8 cellular contexts compared by ENCODE assay signal in the genomic region with DNA sequence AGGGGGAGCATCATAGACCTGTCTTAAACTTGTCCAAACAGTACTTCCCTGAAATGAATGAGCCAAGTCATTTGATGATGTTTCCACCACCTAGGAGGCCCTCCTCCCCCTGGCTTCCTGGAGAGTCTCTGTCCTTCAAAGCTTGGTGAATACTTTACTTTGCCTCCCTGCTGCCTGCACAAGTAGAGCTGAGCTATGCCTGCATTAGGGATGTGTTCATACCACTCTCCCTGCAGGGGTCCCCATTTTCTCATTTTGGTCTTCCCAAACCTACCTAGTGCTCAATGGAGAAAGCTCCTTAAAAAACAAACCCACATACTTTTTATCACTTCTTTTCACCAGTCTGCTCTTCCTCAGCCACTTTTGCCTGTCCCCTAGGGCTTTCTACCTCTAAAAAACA. TPM values are rescaled to one million over a fixed set of nuclear protein-coding genes. Genes with fewer than 3 reads are reported as not detected.
A peak's percentile ranks its signal among the peaks of the same experiment; 100 is the strongest.
DNase-seq lines count a peak whose midpoint lies in the region; ATAC-seq and TF ChIP-seq lines count a peak whose summit lies in the region.
"Had no signal": no experiment of that assay in that cellular context is flagged by ENCODE, and none has a peak within 500 bp of the region (broad histone marks: within the 10 kb centered on the region; RNA-seq: fewer than 3 reads in every experiment).

No MANE protein-coding gene starts in this region.

- no peak overlapping the region for H3K4me3 ChIP-seq in DOHH2 (ENCODE audit: low read length)
- H3K4me3 ChIP-seq in liver (ENCODE audit: low read depth in 1 of 3, low read length in 3 of 3) = no peak overlapping the region
- H3K4me3 ChIP-seq in naive thymus-derived CD4-positive, alpha-beta T cell (ENCODE audit: low read length) = no peak overlapping the region
- H3K4me3 ChIP-seq in thyroid gland (replicated peaks in 1 of 3) = no peak overlapping the region

- H3F3A ChIP-seq in DOHH2 (ENCODE audit: control insufficient read depth, insufficient read depth) = no peaks in the 10 kb centered on the region

- H3K27me3 Mint-ChIP-seq in naive thymus-derived CD4-positive, alpha-beta T cell = no peaks in the 10 kb centered on the region
- H3K27me3 Mint-ChIP-seq in glutamatergic neuron (ENCODE audit: unreplicated experiment) = peaks cover 2% of the 10 kb centered on the region
- H3K27me3 Mint-ChIP-seq: activated naive CD8-positive, alpha-beta T cell had no signal

- H3K36me3 Mint-ChIP-seq in naive thymus-derived CD4-positive, alpha-beta T cell = peaks cover 0 to 30% (median 0%) of the 10 kb centered on the region in 5 donors
- peaks cover 6% of the 10 kb centered on the region for H3K36me3 Mint-ChIP-seq in glutamatergic neuron (ENCODE audit: unreplicated experiment)

- TF ChIP-seq CTCF in DOHH2 (IDR thresholded peaks at IDR 0.05; ENCODE audit: low read depth, low read length, poor library complexity, severe bottlenecking) (peak; percentile 15), liver (IDR thresholded peaks at IDR 0.05; ENCODE audit: low read depth, low read length, missing input control) (peak; percentile 21), thyroid gland (IDR thresholded peaks at IDR 0.05) (peak in 2 of 6 experiments; percentile 12 to 15), glutamatergic neuron (IDR thresholded peaks at IDR 0.05; ENCODE audit: partially characterized antibody, unreplicated experiment) (no peak)

- H3K9me3 ChIP-seq in DOHH2 (ENCODE audit: control insufficient read depth, insufficient read depth, low read length) = no peaks in the 10 kb centered on the region
- no peaks in the 10 kb centered on the region for H3K9me3 ChIP-seq in liver (ENCODE audit: control insufficient read depth in 4 of 4, low read length in 3 of 4)
- no peaks in the 10 kb centered on the region for H3K9me3 ChIP-seq in naive thymus-derived CD4-positive, alpha-beta T cell (ENCODE audit: control insufficient read depth in 2 of 3, low read length in 3 of 3)
- no peaks in the 10 kb centered on the region for H3K9me3 ChIP-seq in thyroid gland

- no peak overlapping the region for H3K27ac ChIP-seq in DOHH2 (ENCODE audit: low read depth, low read length)
- no peak overlapping the region for H3K27ac ChIP-seq in liver (ENCODE audit: low read depth in 1 of 2, low read length in 2 of 2)
- no peak overlapping the region for H3K27ac ChIP-seq in naive thymus-derived CD4-positive, alpha-beta T cell (ENCODE audit: low read depth, low read length)
- H3K27ac ChIP-seq in thyroid gland = no peak overlapping the region

- H3K9ac ChIP-seq in liver (ENCODE audit: low read depth in 1 of 2, low read length in 2 of 2) = no peak overlapping the region

- H3K9me2 ChIP-seq in DOHH2 (replicated peaks; ENCODE audit: control insufficient read depth, low read length) = no peaks in the 10 kb centered on the region

- peak; percentile 29 for DNase-seq in HT1080 (ENCODE audit: low read depth)
- DNase-seq in astrocyte of the hippocampus (ENCODE audit: low read depth, low spot score) = peak; percentile 51
- DNase-seq in naive thymus-derived CD4-positive, alpha-beta T cell = no peak
- DNase-seq in thyroid gland = no peak
- DNase-seq in glutamatergic neuron = no peak

- H3K4me3 Mint-ChIP-seq in naive thymus-derived CD4-positive, alpha-beta T cell = no peak overlapping the region
- H3K4me3 Mint-ChIP-seq in glutamatergic neuron (ENCODE audit: unreplicated experiment) = no peak overlapping the region
- H3K4me3 Mint-ChIP-seq: activated naive CD8-positive, alpha-beta T cell had no signal

- POLR2A ChIA-PET in naive thymus-derived CD4-positive, alpha-beta T cell (lab: Charles Lee) = interaction anchor here (0.7 kb wide), 1 partner anchor 27 kb away, joined by 3 read pairs; no protein-coding TSS in a partner anchor

- intact Hi-C loops in naive thymus-derived CD4-positive, alpha-beta T cell (cut with micrococcal nuclease) = no loop called here
- intact Hi-C loops in thyroid gland (cut with DNase I) = no loop called here

- TF ChIP-seq RAD21 in liver (IDR thresholded peaks at IDR 0.05) = peak; percentile 64 to 77

- H3K27me3 ChIP-seq in DOHH2 (ENCODE audit: control insufficient read depth, low read length) (peaks cover 17% of the 10 kb centered on the region), liver (ENCODE audit: control insufficient read depth in 4 of 4, insufficient read depth in 4 of 4, low read length in 3 of 4) (no peaks in the 10 kb centered on the region), thyroid gland (no peaks in the 10 kb centered on the region)
- H3K27me3 ChIP-seq in naive thymus-derived CD4-positive, alpha-beta T cell (ENCODE audit: control insufficient read depth in 2 of 2, insufficient read depth in 2 of 2, low read length in 2 of 2) = no peaks in the 10 kb centered on the region

- H3K79me2 ChIP-seq in DOHH2 (ENCODE audit: control insufficient read depth, low read length) = no peaks in the 10 kb centered on the region

- CTCF ChIA-PET in naive thymus-derived CD4-positive, alpha-beta T cell (lab: Charles Lee) = no interaction called here

- no peaks in the 10 kb centered on the region for H3K36me3 ChIP-seq in DOHH2 (ENCODE audit: control insufficient read depth, low read length)
- peaks cover 0 to 4% (median 0%) of the 10 kb centered on the region in 4 donors for H3K36me3 ChIP-seq in liver (ENCODE audit: control insufficient read depth in 4 of 4, insufficient read depth in 3 of 4, low read depth in 1 of 4, low read length in 3 of 4)
- H3K36me3 ChIP-seq in naive thymus-derived CD4-positive, alpha-beta T cell (ENCODE audit: control insufficient read depth in 2 of 3, insufficient read depth in 3 of 3, low read length in 3 of 3) = peaks cover 0 to 10% (median 0%) of the 10 kb centered on the region in 3 experiments
- H3K36me3 ChIP-seq in thyroid gland = peaks cover 18 to 21% of the 10 kb centered on the region in 2 donors

- peaks cover 0 to 50% (median 0%) of the 10 kb centered on the region in 7 donors for H3K4me1 Mint-ChIP-seq in naive thymus-derived CD4-positive, alpha-beta T cell
- H3K4me1 Mint-ChIP-seq in glutamatergic neuron (ENCODE audit: low read depth, unreplicated experiment) = no peaks in the 10 kb centered on the region

- no peak for ATAC-seq in naive thymus-derived CD4-positive, alpha-beta T cell

- H3K4me1 ChIP-seq in DOHH2 (ENCODE audit: control insufficient read depth, low read length) (no peaks in the 10 kb centered on the region), liver (ENCODE audit: control insufficient read depth in 4 of 4, insufficient read depth in 4 of 4, low read length in 3 of 4) (no peaks in the 10 kb centered on the region), thyroid gland (peaks cover 5 to 12% of the 10 kb centered on the region in 2 donors)
- H3K4me1 ChIP-seq in naive thymus-derived CD4-positive, alpha-beta T cell (ENCODE audit: control insufficient read depth in 2 of 2, insufficient read depth in 2 of 2, low read length in 2 of 2) = no peaks in the 10 kb centered on the region

- no peak for TF ChIP-seq POLR2A in thyroid gland (IDR thresholded peaks at IDR 0.05)

- H3K9me3 Mint-ChIP-seq in naive thymus-derived CD4-positive, alpha-beta T cell = no peaks in the 10 kb centered on the region
- H3K9me3 Mint-ChIP-seq in glutamatergic neuron (ENCODE audit: unreplicated experiment) = peaks cover 1% of the 10 kb centered on the region

- H4K20me1 ChIP-seq in DOHH2 (ENCODE audit: control insufficient read depth, insufficient read depth, low read depth, low read length) = no peaks in the 10 kb centered on the region

- peak overlapping the region in 4 of 9 donors; percentile 21 to 67 (median 32) for H3K27ac Mint-ChIP-seq in naive thymus-derived CD4-positive, alpha-beta T cell
- H3K27ac Mint-ChIP-seq in glutamatergic neuron (ENCODE audit: unreplicated experiment) = no peak overlapping the region
- H3K27ac Mint-ChIP-seq: activated naive CD8-positive, alpha-beta T cell had no signal

- H3K4me2 ChIP-seq in DOHH2 (ENCODE audit: low read length) = no peak overlapping the region

TF ChIP-seq in liver, 16 proteins besides CTCF, POLR2A, EP300 and RAD21 (continues in another document):
- no peak for TF ChIP-seq EGR1 (IDR thresholded peaks at IDR 0.05; ENCODE audit: low read depth in 2 of 2)
- no peak for TF ChIP-seq YY1 (IDR thresholded peaks at IDR 0.05)

RNA-seq across cellular contexts. Expression of a gene that starts 7.7 kb away (rescaled TPM):
- total RNA-seq in HT1080 (2014; rRNA removed; shearing (Covaris generic)) = not detected in 2 replicates
- not detected in 2 replicates for polyA plus RNA-seq in HT1080 (2015; cell fraction: cytosol; rRNA removed)
- polyA plus RNA-seq in HT1080 (2015; cell fraction: nucleus; rRNA removed) = 0.56 TPM in 1 of 2 replicates, not detected in the other
- total RNA-seq in liver (under 1 TPM; 0.05 to 0.17 TPM), thyroid gland (under 1 TPM in 3 of 4 donors, not detected in 1; 0.34 to 0.81 (median 0.67) TPM), glutamatergic neuron (ENCODE audit: unreplicated experiment) (0.17 TPM)
- polyA plus RNA-seq in liver = under 1 TPM; 0.02 to 0.57 TPM
- 10 to 100 TPM in 2 of 5 experiments, 1 to 10 TPM in 3; 3.5 to 44.9 (median 8.4) TPM for total RNA-seq in naive thymus-derived CD4-positive, alpha-beta T cell
- polyA plus RNA-seq in naive thymus-derived CD4-positive, alpha-beta T cell = 1 to 10 TPM; 2.4 to 5.0 TPM

RNA-seq across cellular contexts. Expression of a gene that starts 17.6 kb away (rescaled TPM):
- total RNA-seq in HT1080 (2014; rRNA removed; shearing (Covaris generic)) = 2.9 and 3.6 TPM in 2 replicates
- polyA plus RNA-seq in HT1080 (2015; cell fraction: cytosol; rRNA removed) = 3.5 and 4.9 TPM in 2 replicates
- 11.4 and 18.1 TPM in 2 replicates for polyA plus RNA-seq in HT1080 (2015; cell fraction: nucleus; rRNA removed)
- total RNA-seq in liver (1 to 10 TPM in 1 of 2 donors, under 1 TPM in 1; 0.92 to 1.2 TPM), thyroid gland (10 to 100 TPM in 2 of 4 donors, 1 to 10 TPM in 2; 8.2 to 12.2 (median 10.5) TPM), glutamatergic neuron (ENCODE audit: unreplicated experiment) (42.4 TPM)
- polyA plus RNA-seq in liver = under 1 TPM; 0.58 to 0.79 TPM
- 10 to 100 TPM; 10.5 to 30.0 (median 18.7) TPM for total RNA-seq in naive thymus-derived CD4-positive, alpha-beta T cell
- polyA plus RNA-seq in naive thymus-derived CD4-positive, alpha-beta T cell = 10 to 100 TPM in 1 of 2 donors, 1 to 10 TPM in 1; 7.5 to 11.4 TPM

RNA-seq across cellular contexts. Expression of a gene that starts 22.1 kb away (rescaled TPM):
- 41.6 and 50.9 TPM in 2 replicates for total RNA-seq in HT1080 (2014; rRNA removed; shearing (Covaris generic))
- polyA plus RNA-seq in HT1080 (2015; cell fraction: cytosol; rRNA removed) = 34.5 and 38.6 TPM in 2 replicates
- polyA plus RNA-seq in HT1080 (2015; cell fraction: nucleus; rRNA removed) = 80.1 and 85.6 TPM in 2 replicates
- total RNA-seq in liver (10 to 100 TPM; 11.8 to 16.5 TPM), thyroid gland (10 to 100 TPM; 41.9 to 57.7 (median 46.7) TPM), glutamatergic neuron (ENCODE audit: unreplicated experiment) (26.9 TPM)
- 1 to 10 TPM; 4.7 to 7.8 TPM for polyA plus RNA-seq in liver
- total RNA-seq in naive thymus-derived CD4-positive, alpha-beta T cell = 10 to 100 TPM in 1 of 5 experiments, 1 to 10 TPM in 4; 2.7 to 42.1 (median 5.2) TPM
- polyA plus RNA-seq in naive thymus-derived CD4-positive, alpha-beta T cell = under 1 TPM; 0.64 to 0.84 TPM

RNA-seq across cellular contexts. Expression of a gene that starts 58.2 kb away (rescaled TPM):
- total RNA-seq in HT1080 (2014; rRNA removed; shearing (Covaris generic)) = not detected in 2 replicates
- 0.02 TPM in 2 replicates for polyA plus RNA-seq in HT1080 (2015; cell fraction: cytosol; rRNA removed)
- polyA plus RNA-seq in HT1080 (2015; cell fraction: nucleus; rRNA removed) = not detected in 2 replicates
- total RNA-seq in liver (1 to 10 TPM; 1.6 to 1.9 TPM), thyroid gland (1 to 10 TPM; 3.7 to 9.3 (median 4.6) TPM), glutamatergic neuron (ENCODE audit: unreplicated experiment) (0.12 TPM)
- 1 to 10 TPM; 1.3 to 2.2 TPM for polyA plus RNA-seq in liver
- under 1 TPM in 1 of 5 experiments, not detected in 4; 0.15 TPM for total RNA-seq in naive thymus-derived CD4-positive, alpha-beta T cell
- not detected for polyA plus RNA-seq in naive thymus-derived CD4-positive, alpha-beta T cell

Comparison
In these comparisons a context has a peak if more than half of its experiments do, and no peak if none do; other contexts are left out.
1. DNase-seq: peak in HT1080 (single experiment) and astrocyte of the hippocampus (single experiment); none in naive thymus-derived CD4-positive, alpha-beta T cell (0 of 9), thyroid gland (0 of 2) and glutamatergic neuron (single experiment).